12 cellular contexts compared by ENCODE assay signal in genomic region chr5:151270599-151270998, GRCh38. TPM values are rescaled to one million over a fixed set of nuclear protein-coding genes. Genes with fewer than 3 reads are reported as not detected.
DNase-seq lines count a peak whose midpoint lies in the region; ATAC-seq and TF ChIP-seq lines count a peak whose summit lies in the region.
"Had no signal": no experiment of that assay in that cellular context is flagged by ENCODE, and none has a peak within 500 bp of the region (broad histone marks: within the 10 kb centered on the region; RNA-seq: fewer than 3 reads in every experiment).

No MANE protein-coding gene starts in this region.

- H3K27me3 ChIP-seq in foreskin keratinocyte: no peaks in the 10 kb centered on the region
- H3K27me3 ChIP-seq: suprapubic skin had no signal

- ATAC-seq in GM18505 (IDR thresholded peaks at IDR 0.05; ENCODE audit: unreplicated experiment) (peak; percentile 73), GM21381 (IDR thresholded peaks at IDR 0.05; ENCODE audit: unreplicated experiment) (peak; percentile 79), HG03196 (IDR thresholded peaks at IDR 0.05; ENCODE audit: unreplicated experiment) (peak; percentile 73), foreskin keratinocyte (peak; percentile 72)

- no peak overlapping the region for H3K4me3 Mint-ChIP-seq in activated naive CD4-positive, alpha-beta T cell treated with anti-CD3 and anti-CD28 coated beads, Interleukin-2, amount 10 ng/mL, durations not matched to agents 7 days and 5 days

- peaks cover under 1% of the 10 kb centered on the region for H3K4me1 ChIP-seq in foreskin keratinocyte

- no peaks in the 10 kb centered on the region for H3K4me1 Mint-ChIP-seq in activated naive CD4-positive, alpha-beta T cell treated with anti-CD3 and anti-CD28 coated beads, Interleukin-2, amount 10 ng/mL, durations not matched to agents 7 days and 5 days

- CTCF ChIA-PET in activated naive CD4-positive, alpha-beta T cell treated with anti-CD3 and anti-CD28 coated beads, Interleukin-2, amount 10 ng/mL, durations not matched to agents 7 days and 5 days (lab: Charles Lee): no interaction called here

- DNase-seq in foreskin keratinocyte (peak; percentile 60 to 75), ACHN (no peak), UCSD-AML1 (lab: John Stamatoyannopoulos, UW; ENCODE audit: unreplicated experiment) (no peak)
- DNase-seq in stimulated activated CD8-positive, alpha-beta memory T cell treated with anti-CD3 and anti-CD28 coated beads, Interleukin-4, amount 100 ng/mL, for 48 hours: no peak
- DNase-seq in activated naive CD4-positive, alpha-beta T cell treated with anti-CD3 and anti-CD28 coated beads, Interleukin-2, amount 10 ng/mL, durations not matched to agents 7 days and 5 days: no peak
- DNase-seq: NCI-H2029 treated with DMSO at 0.1 percent for 48 hours had no signal

- no peak for TF ChIP-seq POLR2A in GM18505 (IDR thresholded peaks at IDR 0.05; ENCODE audit: borderline replicate concordance, extremely low read depth, insufficient read depth, insufficient read length)

- H3K27ac Mint-ChIP-seq in activated naive CD4-positive, alpha-beta T cell treated with anti-CD3 and anti-CD28 coated beads, Interleukin-2, amount 10 ng/mL, durations not matched to agents 7 days and 5 days: no peak overlapping the region

- in situ Hi-C loops in ACHN (cut with HindIII; ENCODE audit: low pct_ligation_motif_present, low pct_unique_long_range_greater_than_20kb, low sequenced_read_pairs): no loop called here

- no peaks in the 10 kb centered on the region for H3K27me3 Mint-ChIP-seq in activated naive CD4-positive, alpha-beta T cell treated with anti-CD3 and anti-CD28 coated beads, Interleukin-2, amount 10 ng/mL, durations not matched to agents 7 days and 5 days

- H3K9me3 Mint-ChIP-seq in activated naive CD4-positive, alpha-beta T cell treated with anti-CD3 and anti-CD28 coated beads, Interleukin-2, amount 10 ng/mL, durations not matched to agents 7 days and 5 days: no peaks in the 10 kb centered on the region

- no peak for TF ChIP-seq CTCF in foreskin keratinocyte (conservative IDR thresholded peaks at IDR 0.05)

- H3K36me3 Mint-ChIP-seq in activated naive CD4-positive, alpha-beta T cell treated with anti-CD3 and anti-CD28 coated beads, Interleukin-2, amount 10 ng/mL, durations not matched to agents 7 days and 5 days: peaks cover 17% of the 10 kb centered on the region

- H3K27ac ChIP-seq in foreskin keratinocyte: no peak overlapping the region
- H3K27ac ChIP-seq: epithelial cell of prostate, parathyroid adenoma, suprapubic skin had no signal

RNA-seq across cellular contexts. Expression of gene GM2A, which starts 17.6 kb away (rescaled TPM):
- 71.5 and 97.6 TPM in 2 replicates for total RNA-seq in foreskin keratinocyte
- 42.1 and 69.5 TPM in 2 replicates for polyA plus RNA-seq in foreskin keratinocyte

RNA-seq across cellular contexts. Expression of gene SLC36A3, which starts 33.0 kb away (rescaled TPM):
- total RNA-seq in foreskin keratinocyte: not detected in 2 replicates
- not detected in 2 replicates for polyA plus RNA-seq in foreskin keratinocyte
- total RNA-seq: suprapubic skin had no signal

RNA-seq across cellular contexts. Expression of gene CCDC69, which starts 46.7 kb away (rescaled TPM):
- total RNA-seq in foreskin keratinocyte: 4.3 and 6.1 TPM in 2 replicates
- 3.5 and 4.2 TPM in 2 replicates for polyA plus RNA-seq in foreskin keratinocyte

Comparison
In these comparisons a context has a peak if more than half of its experiments do, and no peak if none do; other contexts are left out.
1. DNase-seq: peak in foreskin keratinocyte (2 of 2); none in stimulated activated CD8-positive, alpha-beta memory T cell treated with anti-CD3 and anti-CD28 coated beads, Interleukin-4, amount 100 ng/mL, for 48 hours (single experiment), activated naive CD4-positive, alpha-beta T cell treated with anti-CD3 and anti-CD28 coated beads, Interleukin-2, amount 10 ng/mL, durations not matched to agents 7 days and 5 days (single experiment), ACHN (single experiment) and UCSD-AML1 (single experiment).
2. Peak in every context shown above with its lines, with median percentiles within 50 percentile points of each other: ATAC-seq.